19 cellular contexts compared by ENCODE assay signal in the genomic region with DNA sequence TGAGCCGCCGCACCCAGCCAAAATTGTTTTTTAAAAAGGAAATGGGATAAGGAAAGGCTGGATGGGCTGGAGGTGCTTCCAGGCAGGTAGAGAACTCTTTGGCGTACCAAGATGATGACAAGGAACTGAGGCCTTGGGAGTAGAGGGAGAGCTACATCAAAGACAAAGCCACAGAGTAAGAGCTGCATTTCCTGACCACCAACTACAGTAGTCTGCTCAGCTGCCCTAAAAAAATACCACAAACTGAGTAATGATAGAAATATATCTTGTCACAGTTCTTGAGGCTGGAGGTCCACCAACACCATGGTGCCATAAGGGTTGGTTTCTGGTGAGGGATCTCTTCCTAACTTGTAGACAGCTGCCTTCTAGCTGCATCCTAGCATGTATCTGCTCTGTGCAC. TPM values are rescaled to one million over a fixed set of nuclear protein-coding genes. Genes with fewer than 3 reads are reported as not detected.
"Had no signal": no experiment of that assay in that cellular context is flagged by ENCODE, and none has a peak within 500 bp of the region (broad histone marks: within the 10 kb centered on the region; RNA-seq: fewer than 3 reads in every experiment).

No MANE protein-coding gene starts in this region.

- H3K27ac ChIP-seq: ascending aorta, dorsolateral prefrontal cortex, right atrium auricular region, suprapubic skin had no signal

- H3K4me2 ChIP-seq: smooth muscle cell had no signal

- H3K36me3 Mint-ChIP-seq: type B pancreatic cell had no signal

- DNase-seq: activated B cell treated with CpG ODN at 0.5 μM for 24 hours; activated effector memory CD4-positive, alpha-beta T cell treated with Interleukin-2 at 50 U/mL for 16 hours; dorsolateral prefrontal cortex; glutamatergic neuron; immature natural killer cell; left colon; naive thymus-derived CD4-positive, alpha-beta T cell had no signal

- H3K4me1 Mint-ChIP-seq: activated B cell treated with CpG ODN at 0.5 μM for 24 hours; immature natural killer cell; stimulated activated memory B cell treated with anti-CD40 and anti-IgM and Interleukin-4, amounts not matched to agents 10 μg/mL and 1 μg/mL and 100 μg/mL, for 72 hours had no signal

- H3K36me3 ChIP-seq: ascending aorta, right atrium auricular region, suprapubic skin had no signal

- H3K4me3 ChIP-seq: ascending aorta, dorsolateral prefrontal cortex, lung, right atrium auricular region, smooth muscle cell, suprapubic skin had no signal

- H3K4me3 Mint-ChIP-seq: activated B cell treated with CpG ODN at 0.5 μM for 24 hours; immature natural killer cell; stimulated activated memory B cell treated with anti-CD40 and anti-IgM and Interleukin-4, amounts not matched to agents 10 μg/mL and 1 μg/mL and 100 μg/mL, for 72 hours; T-helper 1 cell treated with Interleukin-12 subunit alpha and Interleukin-12 subunit beta and Interleukin-4 antibody, amounts not matched to agents 30 μg/mL and 1 μg/mL, for 36 hours; type B pancreatic cell had no signal

- FAIRE-seq: bronchial epithelial cell, endometrium had no signal

- H3K27me3 Mint-ChIP-seq: activated B cell treated with CpG ODN at 0.5 μM for 24 hours; naive thymus-derived CD4-positive, alpha-beta T cell; stimulated activated memory B cell treated with anti-CD40 and anti-IgM and Interleukin-4, amounts not matched to agents 10 μg/mL and 1 μg/mL and 100 μg/mL, for 72 hours; type B pancreatic cell had no signal

- H3K9me3 ChIP-seq: ascending aorta, right atrium auricular region, suprapubic skin had no signal

- H3K27me3 ChIP-seq: ascending aorta, dorsolateral prefrontal cortex, right atrium auricular region, suprapubic skin had no signal

- H3K9me3 Mint-ChIP-seq: activated B cell treated with CpG ODN at 0.5 μM for 24 hours; immature natural killer cell; stimulated activated memory B cell treated with anti-CD40 and anti-IgM and Interleukin-4, amounts not matched to agents 10 μg/mL and 1 μg/mL and 100 μg/mL, for 72 hours; T-helper 1 cell treated with Interleukin-12 subunit alpha and Interleukin-12 subunit beta and Interleukin-4 antibody, amounts not matched to agents 30 μg/mL and 1 μg/mL, for 36 hours; type B pancreatic cell had no signal

- H3K27ac Mint-ChIP-seq: activated B cell treated with CpG ODN at 0.5 μM for 24 hours; immature natural killer cell; stimulated activated memory B cell treated with anti-CD40 and anti-IgM and Interleukin-4, amounts not matched to agents 10 μg/mL and 1 μg/mL and 100 μg/mL, for 72 hours; T-helper 1 cell treated with Interleukin-12 subunit alpha and Interleukin-12 subunit beta and Interleukin-4 antibody, amounts not matched to agents 30 μg/mL and 1 μg/mL, for 36 hours; type B pancreatic cell had no signal

- ATAC-seq: esophagus mucosa; left colon; naive thymus-derived CD4-positive, alpha-beta T cell had no signal

- H3K4me1 ChIP-seq: ascending aorta, right atrium auricular region had no signal

RNA-seq across cellular contexts. Expression of a gene that starts 8.2 kb away (rescaled TPM):
- total RNA-seq: activated B cell treated with CpG ODN at 0.5 μM for 24 hours; ascending aorta; bronchial epithelial cell; dorsolateral prefrontal cortex; esophagus mucosa; left colon; lung; naive thymus-derived CD4-positive, alpha-beta T cell; posterior vena cava; right atrium auricular region; smooth muscle cell; suprapubic skin had no signal

RNA-seq across cellular contexts. Expression of a gene that starts 19.4 kb away (rescaled TPM):
- total RNA-seq: activated B cell treated with CpG ODN at 0.5 μM for 24 hours; ascending aorta; bronchial epithelial cell; dorsolateral prefrontal cortex; esophagus mucosa; left colon; lung; naive thymus-derived CD4-positive, alpha-beta T cell; posterior vena cava; right atrium auricular region; smooth muscle cell; suprapubic skin had no signal
